In the genomic region with DNA sequence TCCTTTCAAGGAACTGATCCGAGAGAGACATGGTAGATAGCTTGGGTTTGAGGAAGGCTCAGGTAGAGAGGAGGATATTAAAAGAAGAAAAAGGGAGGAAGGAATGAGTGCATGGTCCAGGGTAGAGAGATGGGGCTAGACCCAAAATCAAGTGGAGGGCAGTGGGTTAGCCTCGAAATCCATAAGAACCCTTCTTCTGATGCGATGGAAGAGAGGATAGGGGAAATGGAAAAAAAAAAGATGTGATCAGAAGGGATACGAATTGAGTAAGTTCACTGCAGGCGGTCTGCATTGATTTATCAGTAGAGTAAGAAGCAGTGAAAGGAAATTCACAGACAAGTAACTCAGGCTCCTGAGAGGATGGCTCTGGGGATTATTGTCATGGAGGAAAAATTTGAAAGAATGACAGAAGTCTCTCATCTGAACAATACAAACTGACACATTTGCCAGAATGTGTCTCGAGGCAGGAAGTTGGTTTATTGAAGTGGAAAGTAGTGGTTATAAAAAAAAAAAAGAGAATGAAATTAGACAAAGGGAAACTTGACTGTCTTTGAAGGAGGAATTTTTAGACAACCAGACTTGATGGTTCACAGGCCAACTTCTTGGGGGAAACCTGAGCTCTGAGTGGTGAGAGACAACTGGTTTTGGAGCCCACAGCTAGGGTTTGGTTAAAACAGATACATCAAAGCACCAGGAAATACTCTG, we compare ENCODE assay signal across 9 cellular contexts. TPM values are rescaled to one million over a fixed set of nuclear protein-coding genes. Genes with fewer than 3 reads are reported as not detected.
DNase-seq lines count a peak whose midpoint lies in the region; ATAC-seq, FAIRE-seq and TF ChIP-seq lines count a peak whose summit lies in the region.
"Had no signal": no experiment of that assay in that cellular context is flagged by ENCODE, and none has a peak within 500 bp of the region (broad histone marks: within the 10 kb centered on the region; RNA-seq: fewer than 3 reads in every experiment).

No MANE protein-coding gene starts in this region.

- no peak overlapping the region for H3K4me3 ChIP-seq in CD4-positive, CD25-positive, alpha-beta regulatory T cell (ENCODE audit: low read depth, low read length)
- H3K4me3 ChIP-seq in esophagus squamous epithelium = no peak overlapping the region

- H3K9me3 Mint-ChIP-seq in CD4-positive, CD25-positive, alpha-beta regulatory T cell = peaks cover 0 to 2% (median 0%) of the 10 kb centered on the region in 7 donors

- no peak for ATAC-seq in CD4-positive, CD25-positive, alpha-beta regulatory T cell (ENCODE audit: low read depth in 2 of 2)
- ATAC-seq in HG03442 (IDR thresholded peaks at IDR 0.05; ENCODE audit: unreplicated experiment) = peak; percentile 60

- peaks cover 7% of the 10 kb centered on the region for H3K4me1 ChIP-seq in CD4-positive, CD25-positive, alpha-beta regulatory T cell (ENCODE audit: control insufficient read depth, insufficient read depth, low read length, poor library complexity, severe bottlenecking)
- peaks cover 7 to 38% (median 8%) of the 10 kb centered on the region in 3 donors for H3K4me1 ChIP-seq in esophagus squamous epithelium

- intact Hi-C loops in esophagus squamous epithelium (cut with DNase I) = no loop called here

- TF ChIP-seq POLR2A in esophagus squamous epithelium (IDR thresholded peaks at IDR 0.05) = no peak

- no peaks in the 10 kb centered on the region for H3K36me3 ChIP-seq in CD4-positive, CD25-positive, alpha-beta regulatory T cell (ENCODE audit: control insufficient read depth, insufficient read depth, low read length)
- peaks cover 0 to 24% (median 0%) of the 10 kb centered on the region in 3 donors for H3K36me3 ChIP-seq in esophagus squamous epithelium

- no peak for TF ChIP-seq CTCF in esophagus squamous epithelium (IDR thresholded peaks at IDR 0.05)

- FAIRE-seq in GM19239 (lab: Jason Lieb, UNC) (peak; percentile 62), urothelium cell line (lab: Jason Lieb, UNC) (no peak)

- no peaks in the 10 kb centered on the region for H3K9me3 ChIP-seq in CD4-positive, CD25-positive, alpha-beta regulatory T cell (ENCODE audit: control insufficient read depth in 2 of 2, low read length in 2 of 2)
- H3K9me3 ChIP-seq in esophagus squamous epithelium = no peaks in the 10 kb centered on the region

- peak overlapping the region in 1 of 4 donors; percentile 33 for H3K4me3 Mint-ChIP-seq in CD4-positive, CD25-positive, alpha-beta regulatory T cell

- no peak overlapping the region for H3K27ac ChIP-seq in CD4-positive, CD25-positive, alpha-beta regulatory T cell (ENCODE audit: insufficient read depth, low read length, poor library complexity, severe bottlenecking)
- H3K27ac ChIP-seq in esophagus squamous epithelium = no peak overlapping the region

- peak overlapping the region; percentile 47 to 72 (median 70) for H3K27ac Mint-ChIP-seq in CD4-positive, CD25-positive, alpha-beta regulatory T cell

- H3K36me3 Mint-ChIP-seq in CD4-positive, CD25-positive, alpha-beta regulatory T cell = no peaks in the 10 kb centered on the region

- no peaks in the 10 kb centered on the region for H3K27me3 ChIP-seq in CD4-positive, CD25-positive, alpha-beta regulatory T cell (ENCODE audit: control insufficient read depth, insufficient read depth, low read length)
- no peaks in the 10 kb centered on the region for H3K27me3 ChIP-seq in esophagus squamous epithelium

- 60 to 80% methylated on average over 6 of the region's 6 CpGs for WGBS in esophagus squamous epithelium, 2 donors

- H3K27me3 Mint-ChIP-seq in CD4-positive, CD25-positive, alpha-beta regulatory T cell = peaks cover 6% of the 10 kb centered on the region

- H3K4me1 Mint-ChIP-seq in CD4-positive, CD25-positive, alpha-beta regulatory T cell = peaks cover 4 to 18% (median 15%) of the 10 kb centered on the region in 4 donors

- peak in 2 of 3 donors; percentile 13 to 23 for DNase-seq in CD4-positive, CD25-positive, alpha-beta regulatory T cell
- DNase-seq in GM19239 (ENCODE audit: insufficient read length, low spot score) (no peak), astrocyte of the hippocampus (ENCODE audit: low read depth, low spot score) (peak; percentile 57), urothelium cell line (ENCODE audit: low spot score) (no peak), SW 1271 (lab: John Stamatoyannopoulos, UW) (no peak), esophagus squamous epithelium (lab: John Stamatoyannopoulos, UW) (no peak), GM19238 (ENCODE audit: insufficient read length, low spot score) (no peak)
- DNase-seq: DMS 273 treated with DMSO at 0.1 percent for 48 hours had no signal

RNA-seq across cellular contexts. Expression of gene PPFIBP1, which starts 10.2 kb away (rescaled TPM):
- total RNA-seq in CD4-positive, CD25-positive, alpha-beta regulatory T cell = 6.6 TPM
- polyA plus RNA-seq in CD4-positive, CD25-positive, alpha-beta regulatory T cell = 1 to 10 TPM; 1.0 to 2.8 (median 1.8) TPM
- 10 to 100 TPM; 41.9 to 62.6 (median 46.7) TPM for total RNA-seq in esophagus squamous epithelium

Comparison
In these comparisons a context has a peak if more than half of its experiments do, and no peak if none do; other contexts are left out.
1. DNase-seq: peak in CD4-positive, CD25-positive, alpha-beta regulatory T cell (2 of 3) and astrocyte of the hippocampus (single experiment); none in GM19239 (single experiment), urothelium cell line (single experiment), SW 1271 (0 of 2), esophagus squamous epithelium (single experiment) and GM19238 (single experiment).